8 cellular contexts compared by ENCODE assay signal in genomic region chr15:66497502-66498455, GRCh38. TPM values are rescaled to one million over a fixed set of nuclear protein-coding genes. Genes with fewer than 3 reads are reported as not detected.
DNase-seq lines count a peak whose midpoint lies in the region; ATAC-seq and TF ChIP-seq lines count a peak whose summit lies in the region.

A gene with protein sequence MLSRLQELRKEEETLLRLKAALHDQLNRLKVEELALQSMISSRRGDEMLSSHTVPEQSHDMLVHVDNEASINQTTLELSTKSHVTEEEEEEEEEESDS (minus strand): TSS chr15:66497762. CDS start chr15:66497731, 31 bp downstream.

- peaks cover 98% of the 10 kb centered on the region for H3K36me3 ChIP-seq in OCI-LY7 (ENCODE audit: insufficient read depth, low read length)

- H3K27ac ChIP-seq in OCI-LY7 (ENCODE audit: low read depth, low read length, poor library complexity, severe bottlenecking) = peak within 1 kb of the TSS; percentile 85

- no peak within 1 kb of the TSS for H2AFZ ChIP-seq in OCI-LY7 (ENCODE audit: low read length)

- peaks cover 26% of the 10 kb centered on the region for H4K20me1 ChIP-seq in OCI-LY7 (ENCODE audit: insufficient read depth, low read length)

- intact Hi-C loops in OCI-LY7 (cut with micrococcal nuclease; ENCODE audit: unreplicated experiment) = loop anchor here (1.0 to 5.0 kb wide), 4 partner anchors 111 to 203 kb away; partner anchors contain the start of genes MAP2K1 and TIPIN

- no TSS peak for BruUV-seq in OCI-LY7 (replicated peaks; lab: Mats Ljungman, UMichigan)

- H3K9me2 ChIP-seq in OCI-LY7 (ENCODE audit: insufficient read depth, low read length) = no peaks in the 10 kb centered on the region

- DNase-seq in DMS 273 (lab: John Stamatoyannopoulos, UW; ENCODE audit: unreplicated experiment) = peak; percentile 96
- peak; percentile 91 for DNase-seq in HuH-7 (ENCODE audit: low spot score)
- peak; percentile 95 for DNase-seq in OCI-LY7 (ENCODE audit: low spot score)
- peak; percentile 97 for DNase-seq in activated T-cell treated with anti-CD3 and anti-CD28 coated beads for 1 hour (ENCODE audit: low read depth)
- peak; percentile 69 for DNase-seq in epidermal melanocyte (ENCODE audit: insufficient read length, low spot score)
- peak; percentile 98 for DNase-seq in stimulated activated CD8-positive, alpha-beta memory T cell treated with anti-CD3 and anti-CD28 coated beads, Interleukin-4, amount 100 ng/mL, for 24 hours (ENCODE audit: low read depth)

- peaks cover 43% of the 10 kb centered on the region for H3K79me2 ChIP-seq in OCI-LY7 (ENCODE audit: insufficient read depth, low read depth, low read length)

- peak within 1 kb of the TSS; percentile 82 for H3K4me2 ChIP-seq in OCI-LY7 (ENCODE audit: low read length)

- H3K4me3 ChIP-seq in OCI-LY7 (ENCODE audit: low read depth, low read length, poor library complexity, severe bottlenecking) = peak within 1 kb of the TSS; percentile 87
- H3K4me3 ChIP-seq in mononuclear cell (ENCODE audit: low read length) = peak within 1 kb of the TSS; percentile 69

- peak; percentile 99 for TF ChIP-seq CTCF in OCI-LY7 (conservative IDR thresholded peaks at IDR 0.05; ENCODE audit: low read length)

- peaks cover 55% of the 10 kb centered on the region for H3K4me1 ChIP-seq in OCI-LY7 (ENCODE audit: insufficient read depth, low read length, poor library complexity, severe bottlenecking)
- H3K4me1 ChIP-seq in mononuclear cell (ENCODE audit: insufficient read depth, low read length) = peaks cover 56% of the 10 kb centered on the region

- peak; percentile 78 for ATAC-seq in GM21447 (IDR thresholded peaks at IDR 0.05; ENCODE audit: unreplicated experiment)

- no peaks in the 10 kb centered on the region for H3K9me3 ChIP-seq in OCI-LY7 (ENCODE audit: low read length)
- no peaks in the 10 kb centered on the region for H3K9me3 ChIP-seq in mononuclear cell (ENCODE audit: low read depth, low read length)

- H3K27me3 ChIP-seq in mononuclear cell (ENCODE audit: insufficient read depth, low read length) = no peaks in the 10 kb centered on the region

- CTCF ChIA-PET in OCI-LY7 (lab: Charles Lee; ENCODE audit: unreplicated experiment) = interaction anchor here (0.6 kb wide), 1 partner anchor 641 kb away, joined by 3 read pairs; no protein-coding TSS in a partner anchor

- POLR2A ChIA-PET in OCI-LY7 (lab: Charles Lee) = interaction anchor here (0.6 to 1.1 kb wide), 2 partner anchors 204 to 1896 kb away, joined by 3 read pairs; no protein-coding TSS in a partner anchor

RNA-seq across cellular contexts. Expression of the gene that starts here (rescaled TPM):
- total RNA-seq in OCI-LY7 (2014; rRNA removed; shearing (Covaris generic)) = 30.7 and 32.6 TPM in 2 replicates
- 25.7 and 26.5 TPM in 2 replicates for total RNA-seq in OCI-LY7 (2022)
- 23.6 TPM for total RNA-seq in mononuclear cell

Comparison
In these comparisons a context has a peak if more than half of its experiments do, and no peak if none do; other contexts are left out.
1. Peak in every context shown above with its lines: DNase-seq, ATAC-seq, H3K4me3 ChIP-seq and H3K27ac ChIP-seq.